Comparison of ENCODE assay signal across 8 cellular contexts in genomic region chr12:90013409-90013808, GRCh38.
DNase-seq lines count a peak whose midpoint lies in the region; ATAC-seq and TF ChIP-seq lines count a peak whose summit lies in the region.

No MANE protein-coding gene starts in this region.

- H3K9me3 Mint-ChIP-seq in activated CD8-positive, alpha-beta T cell treated with anti-CD3 and anti-CD28 coated beads for 36 hours = no peaks in the 10 kb centered on the region
- H3K9me3 Mint-ChIP-seq in activated CD8-positive, alpha-beta T cell treated with anti-CD3 and anti-CD28 coated beads, Interleukin-2, amount 10 ng/mL, durations not matched to agents 7 days and 5 days (ENCODE audit: insufficient read depth) = no peaks in the 10 kb centered on the region
- H3K9me3 Mint-ChIP-seq in activated B cell treated with CpG ODN at 0.5 μM for 24 hours (no peaks in the 10 kb centered on the region), nephron progenitor cell (no peaks in the 10 kb centered on the region)

- intact Hi-C loops in activated CD8-positive, alpha-beta T cell treated with anti-CD3 and anti-CD28 coated beads for 36 hours (cut with micrococcal nuclease) = no loop called here
- intact Hi-C loops in activated B cell treated with CpG ODN at 0.5 μM for 24 hours (cut with micrococcal nuclease) (loop anchor here (1.0 to 10.0 kb wide), 8 partner anchors 63 to 470 kb away; partner anchors contain the start of gene ATP2B1), spleen (cut with DNase I; ENCODE audit: low total_unique reads) (no loop called here)

- POLR2A ChIA-PET in activated CD8-positive, alpha-beta T cell treated with anti-CD3 and anti-CD28 coated beads for 36 hours (lab: Charles Lee) = no interaction called here
- POLR2A ChIA-PET in activated CD8-positive, alpha-beta T cell treated with anti-CD3 and anti-CD28 coated beads, Interleukin-2, amount 10 ng/mL, durations not matched to agents 7 days and 5 days (lab: Charles Lee) = no interaction called here
- POLR2A ChIA-PET in activated B cell treated with CpG ODN at 0.5 μM for 24 hours (lab: Charles Lee) = interaction anchor here (0.7 to 3.5 kb wide), 5 partner anchors 86 to 470 kb away, joined by 3 to 30 read pairs (median 5); partner anchors contain the start of gene ATP2B1

- no peaks in the 10 kb centered on the region for H3K9me3 ChIP-seq in spleen

- H3K4me3 Mint-ChIP-seq in activated CD8-positive, alpha-beta T cell treated with anti-CD3 and anti-CD28 coated beads for 36 hours = no peak overlapping the region
- H3K4me3 Mint-ChIP-seq in activated CD8-positive, alpha-beta T cell treated with anti-CD3 and anti-CD28 coated beads, Interleukin-2, amount 10 ng/mL, durations not matched to agents 7 days and 5 days = no peak overlapping the region
- H3K4me3 Mint-ChIP-seq in activated B cell treated with CpG ODN at 0.5 μM for 24 hours (no peak overlapping the region), nephron progenitor cell (no peak overlapping the region)

- DNase-seq in activated CD8-positive, alpha-beta T cell treated with anti-CD3 and anti-CD28 coated beads for 36 hours = no peak
- DNase-seq in activated CD8-positive, alpha-beta T cell treated with anti-CD3 and anti-CD28 coated beads, Interleukin-2, amount 10 ng/mL, durations not matched to agents 7 days and 5 days = no peak
- DNase-seq in activated B cell treated with CpG ODN at 0.5 μM for 24 hours = no peak
- DNase-seq in spleen = no peak
- DNase-seq in dedifferentiated amniotic fluid mesenchymal stem cell (ENCODE audit: extremely low spot score) = no peak
- DNase-seq in nephron progenitor cell = no peak

- H3K4me3 ChIP-seq in spleen = no peak overlapping the region

- H3K27ac Mint-ChIP-seq in activated CD8-positive, alpha-beta T cell treated with anti-CD3 and anti-CD28 coated beads for 36 hours = no peak overlapping the region
- H3K27ac Mint-ChIP-seq in activated CD8-positive, alpha-beta T cell treated with anti-CD3 and anti-CD28 coated beads, Interleukin-2, amount 10 ng/mL, durations not matched to agents 7 days and 5 days = no peak overlapping the region
- H3K27ac Mint-ChIP-seq in activated B cell treated with CpG ODN at 0.5 μM for 24 hours (no peak overlapping the region), nephron progenitor cell (no peak overlapping the region)

- no peaks in the 10 kb centered on the region for H3K36me3 ChIP-seq in spleen

- H3K4me1 Mint-ChIP-seq in activated CD8-positive, alpha-beta T cell treated with anti-CD3 and anti-CD28 coated beads for 36 hours (ENCODE audit: low read depth) = no peaks in the 10 kb centered on the region
- no peaks in the 10 kb centered on the region for H3K4me1 Mint-ChIP-seq in activated CD8-positive, alpha-beta T cell treated with anti-CD3 and anti-CD28 coated beads, Interleukin-2, amount 10 ng/mL, durations not matched to agents 7 days and 5 days (ENCODE audit: low read depth)
- peaks cover 16% of the 10 kb centered on the region for H3K4me1 Mint-ChIP-seq in activated B cell treated with CpG ODN at 0.5 μM for 24 hours
- H3K4me1 Mint-ChIP-seq in nephron progenitor cell = no peaks in the 10 kb centered on the region

- CTCF ChIA-PET in activated CD8-positive, alpha-beta T cell treated with anti-CD3 and anti-CD28 coated beads for 36 hours (lab: Charles Lee) = interaction anchor here (1.0 to 1.3 kb wide), 3 partner anchors 8 to 469 kb away, joined by 3 to 4 read pairs (median 3); no protein-coding TSS in a partner anchor
- CTCF ChIA-PET in activated CD8-positive, alpha-beta T cell treated with anti-CD3 and anti-CD28 coated beads, Interleukin-2, amount 10 ng/mL, durations not matched to agents 7 days and 5 days (lab: Charles Lee) = interaction anchor here (1.8 kb wide), 1 partner anchor 470 kb away, joined by 11 read pairs; no protein-coding TSS in a partner anchor
- CTCF ChIA-PET in activated B cell treated with CpG ODN at 0.5 μM for 24 hours (lab: Charles Lee) = interaction anchor here (0.6 to 4.1 kb wide), 30 partner anchors 15 to 486 kb away, joined by 3 to 53 read pairs (median 4); partner anchors contain the start of gene ATP2B1

- no peaks in the 10 kb centered on the region for H3K27me3 ChIP-seq in spleen (replicated peaks in 1 of 7)

- no peaks in the 10 kb centered on the region for H3K36me3 Mint-ChIP-seq in activated CD8-positive, alpha-beta T cell treated with anti-CD3 and anti-CD28 coated beads for 36 hours (ENCODE audit: low read depth)
- H3K36me3 Mint-ChIP-seq in activated CD8-positive, alpha-beta T cell treated with anti-CD3 and anti-CD28 coated beads, Interleukin-2, amount 10 ng/mL, durations not matched to agents 7 days and 5 days (ENCODE audit: low read depth) = no peaks in the 10 kb centered on the region
- H3K36me3 Mint-ChIP-seq in activated B cell treated with CpG ODN at 0.5 μM for 24 hours (ENCODE audit: low read depth) (no peaks in the 10 kb centered on the region), nephron progenitor cell (ENCODE audit: low read depth) (no peaks in the 10 kb centered on the region)

- peak; percentile 37 for ATAC-seq in activated CD8-positive, alpha-beta T cell treated with anti-CD3 and anti-CD28 coated beads for 36 hours
- ATAC-seq in activated CD8-positive, alpha-beta T cell treated with anti-CD3 and anti-CD28 coated beads, Interleukin-2, amount 10 ng/mL, durations not matched to agents 7 days and 5 days = no peak
- ATAC-seq in HG02938 (IDR thresholded peaks at IDR 0.05; ENCODE audit: unreplicated experiment) (peak; percentile 60), activated B cell treated with CpG ODN at 0.5 μM for 24 hours (ENCODE audit: low read depth) (peak; percentile 90), HG03175 (IDR thresholded peaks at IDR 0.05; ENCODE audit: unreplicated experiment) (no peak)

- no peak for TF ChIP-seq CTCF in activated CD8-positive, alpha-beta T cell treated with anti-CD3 and anti-CD28 coated beads for 36 hours (IDR thresholded peaks at IDR 0.05)
- TF ChIP-seq CTCF in activated B cell treated with CpG ODN at 0.5 μM for 24 hours (IDR thresholded peaks at IDR 0.05) (no peak), spleen (IDR thresholded peaks at IDR 0.05 in 8 of 11, conservative IDR thresholded peaks at IDR 0.05 in 3 of 11) (peak in 8 of 11 experiments; percentile 19 to 52 (median 32)), nephron progenitor cell (IDR thresholded peaks at IDR 0.05) (no peak)

- H3K4me1 ChIP-seq in spleen = peaks cover 0 to 5% (median 0%) of the 10 kb centered on the region in 6 donors

- no peak overlapping the region for H3K27ac ChIP-seq in spleen

- no peak for TF ChIP-seq POLR2A in spleen (IDR thresholded peaks at IDR 0.05)

- no peaks in the 10 kb centered on the region for H3K27me3 Mint-ChIP-seq in activated CD8-positive, alpha-beta T cell treated with anti-CD3 and anti-CD28 coated beads for 36 hours
- H3K27me3 Mint-ChIP-seq in activated CD8-positive, alpha-beta T cell treated with anti-CD3 and anti-CD28 coated beads, Interleukin-2, amount 10 ng/mL, durations not matched to agents 7 days and 5 days (ENCODE audit: low read depth) = peaks cover 4% of the 10 kb centered on the region
- H3K27me3 Mint-ChIP-seq in activated B cell treated with CpG ODN at 0.5 μM for 24 hours = no peaks in the 10 kb centered on the region
- peaks cover 9% of the 10 kb centered on the region for H3K27me3 Mint-ChIP-seq in nephron progenitor cell (ENCODE audit: low read depth, poor library complexity)

Comparison
In these comparisons a context has a peak if more than half of its experiments do, and no peak if none do; other contexts are left out.
1. ATAC-seq: peak in activated CD8-positive, alpha-beta T cell treated with anti-CD3 and anti-CD28 coated beads for 36 hours (single experiment), HG02938 (single experiment) and activated B cell treated with CpG ODN at 0.5 μM for 24 hours (single experiment); none in activated CD8-positive, alpha-beta T cell treated with anti-CD3 and anti-CD28 coated beads, Interleukin-2, amount 10 ng/mL, durations not matched to agents 7 days and 5 days (single experiment) and HG03175 (single experiment).
2. CTCF ChIP-seq: peak in spleen (8 of 11); none in activated CD8-positive, alpha-beta T cell treated with anti-CD3 and anti-CD28 coated beads for 36 hours (single experiment), activated B cell treated with CpG ODN at 0.5 μM for 24 hours (single experiment) and nephron progenitor cell (single experiment).